ENCODE assay signal across 24 cellular contexts in the genomic region with DNA sequence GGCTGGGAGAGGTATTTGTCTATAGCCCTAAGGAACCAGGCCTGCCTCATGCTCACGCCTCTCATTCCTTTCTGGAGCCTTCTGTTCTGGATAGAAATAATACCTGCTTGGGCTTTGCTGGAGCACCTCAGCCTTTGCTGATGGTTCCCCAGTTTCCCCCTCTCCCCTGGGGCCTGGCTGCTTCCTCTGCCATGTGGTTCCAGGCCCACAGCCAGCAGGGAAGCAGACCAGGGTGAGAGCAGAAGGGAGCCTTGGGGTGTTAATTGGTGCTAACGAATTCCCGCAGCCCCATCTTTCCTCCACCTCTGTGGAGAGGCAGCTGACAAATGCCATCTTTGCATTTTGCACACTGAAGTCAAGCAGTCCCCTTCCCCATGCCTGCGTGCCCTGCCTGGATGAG. TPM values are rescaled to one million over a fixed set of nuclear protein-coding genes. Genes with fewer than 3 reads are reported as not detected.
DNase-seq lines count a peak whose midpoint lies in the region; ATAC-seq, FAIRE-seq and TF ChIP-seq lines count a peak whose summit lies in the region.
"Had no signal": no experiment of that assay in that cellular context is flagged by ENCODE, and none has a peak within 500 bp of the region (broad histone marks: within the 10 kb centered on the region; RNA-seq: fewer than 3 reads in every experiment).

No MANE protein-coding gene starts in this region.

- H3K4me3 ChIP-seq in heart left ventricle: no peak overlapping the region
- no peak overlapping the region for H3K4me3 ChIP-seq in mesendoderm (ENCODE audit: low read length)
- no peak overlapping the region for H3K4me3 ChIP-seq in MG63
- no peak overlapping the region for H3K4me3 ChIP-seq in PC-3 (ENCODE audit: low read length)
- H3K4me3 ChIP-seq: SJSA1 had no signal

- H3K27me3 ChIP-seq in heart left ventricle (peaks cover 0 to 4% (median 0%) of the 10 kb centered on the region in 9 donors), mesendoderm (ENCODE audit: insufficient read depth, low read length, poor library complexity) (no peaks in the 10 kb centered on the region), MG63 (no peaks in the 10 kb centered on the region), PC-3 (ENCODE audit: low read length) (0 out of 2 replicates have a peak, but pooled peaks cover 9% of the 10 kb centered on the region)

- H2BK15ac ChIP-seq in mesendoderm (replicated peaks; ENCODE audit: low read depth): no peak overlapping the region

- CTCF ChIA-PET in HEK293T (lab: Yijun Ruan, JAX): interaction anchor here (1.2 kb wide), 1 partner anchor 16 kb away, joined by 4 read pairs; no protein-coding TSS in a partner anchor
- CTCF ChIA-PET in PC-3 (lab: Charles Lee): no interaction called here

- H4K5ac ChIP-seq in mesendoderm (ENCODE audit: low read length): no peak overlapping the region

- H3K9ac ChIP-seq in mesendoderm (ENCODE audit: low read length) (no peak overlapping the region), PC-3 (ENCODE audit: low read length) (no peak overlapping the region)

- H3K4me1 ChIP-seq in heart left ventricle: peaks cover 0 to 13% (median 0%) of the 10 kb centered on the region in 12 donors
- peaks cover 18% of the 10 kb centered on the region for H3K4me1 ChIP-seq in mesendoderm (ENCODE audit: control insufficient read depth, low read depth, low read length)
- no peaks in the 10 kb centered on the region for H3K4me1 ChIP-seq in PC-3 (ENCODE audit: insufficient read depth, low read length)
- H3K4me1 ChIP-seq: SJSA1 had no signal

- no peaks in the 10 kb centered on the region for H3K36me3 ChIP-seq in heart left ventricle
- no peaks in the 10 kb centered on the region for H3K36me3 ChIP-seq in mesendoderm (ENCODE audit: control insufficient read depth, insufficient read depth, low read length)
- no peaks in the 10 kb centered on the region for H3K36me3 ChIP-seq in MG63
- H3K36me3 ChIP-seq in PC-3 (ENCODE audit: low read depth, low read length): no peaks in the 10 kb centered on the region
- H3K36me3 ChIP-seq: SJSA1 had no signal

- no TSS peak for BruUV-seq in PC-3 (replicated peaks; lab: Mats Ljungman, UMichigan)

- FAIRE-seq in urothelium cell line (lab: Jason Lieb, UNC): peak; percentile 27
- FAIRE-seq: D721Med, GM19239, RCC 7860 had no signal

- no peaks in the 10 kb centered on the region for H3K9me3 ChIP-seq in heart left ventricle
- no peaks in the 10 kb centered on the region for H3K9me3 ChIP-seq in MG63
- no peaks in the 10 kb centered on the region for H3K9me3 ChIP-seq in PC-3 (ENCODE audit: low read length)
- H3K9me3 ChIP-seq: SJSA1 had no signal

- DNase-seq in cardiac septum (ENCODE audit: low spot score): peak; percentile 31
- DNase-seq in heart left ventricle: no peak
- DNase-seq in cerebellar cortex (ENCODE audit: low spot score): peak; percentile 22
- DNase-seq in mesendoderm: no peak
- no peak for DNase-seq in urothelium cell line (ENCODE audit: low spot score)
- DNase-seq in HEK293T (ENCODE audit: extremely low spot score): no peak
- no peak for DNase-seq in MG63
- DNase-seq in PC-3: no peak
- DNase-seq: AML-193; DMS53; GF-D8; H7; Karpas-422; NCI-H1694 treated with DMSO at 0.1 percent for 48 hours; NCI-H2081 treated with DMSO at 0.1 percent for 48 hours; NCI-H2227 treated with DMSO at 0.1 percent for 48 hours; NCI-H510A; NCI-H748 treated with DMSO at 0.1 percent for 48 hours; NK-92 treated with Interleukin-12 subunit alpha and Interleukin-12 subunit beta, amount 100 ng/mL, for 24 hours had no signal

- no peak overlapping the region for H3K18ac ChIP-seq in mesendoderm (ENCODE audit: low read length)

- POLR2A ChIA-PET in HEK293T (lab: Yijun Ruan, JAX): no interaction called here
- POLR2A ChIA-PET in PC-3 (lab: Charles Lee; ENCODE audit: unreplicated experiment): no interaction called here

- intact Hi-C loops in cardiac septum (cut with DNase I) (no loop called here), heart left ventricle (cut with DNase I) (loop anchor here in 1 of 10 donors (5.0 kb wide), 1 partner anchor 77 kb away; no protein-coding TSS in a partner anchor), PC-3 (cut with micrococcal nuclease) (loop anchor here (5.0 kb wide), 1 partner anchor 258 kb away; no protein-coding TSS in a partner anchor)

- no peak for TF ChIP-seq CTCF in heart left ventricle (IDR thresholded peaks at IDR 0.05)
- no peak for TF ChIP-seq CTCF in PC-3 (conservative IDR thresholded peaks at IDR 0.05; ENCODE audit: low read depth, low read length)

- H4K20me1 ChIP-seq in PC-3 (ENCODE audit: low read length): no peaks in the 10 kb centered on the region

- H3K79me1 ChIP-seq in mesendoderm (ENCODE audit: low read length): peaks cover 3% of the 10 kb centered on the region

- TF ChIP-seq POLR2A in heart left ventricle (IDR thresholded peaks at IDR 0.05): no peak

- no peaks in the 10 kb centered on the region for H3K9me2 ChIP-seq in PC-3 (replicated peaks; ENCODE audit: low read length)

- no peak overlapping the region for H2BK120ac ChIP-seq in mesendoderm (ENCODE audit: low read depth, low read length)

- H2BK5ac ChIP-seq in mesendoderm (ENCODE audit: low read length): no peak overlapping the region

- no peak overlapping the region for H2AK5ac ChIP-seq in mesendoderm (ENCODE audit: low read length)

- H3K27ac ChIP-seq in heart left ventricle (no peak overlapping the region), mesendoderm (ENCODE audit: low read depth, low read length) (peak overlapping the region; percentile 1), PC-3 (ENCODE audit: low read length) (no peak overlapping the region)
- H3K27ac ChIP-seq: SJSA1 had no signal

- no peak overlapping the region for H2AFZ ChIP-seq in PC-3 (ENCODE audit: low read length)

- peak overlapping the region; percentile 36 for H3K56ac ChIP-seq in mesendoderm (ENCODE audit: low read length)

- no peak overlapping the region for H4K8ac ChIP-seq in mesendoderm (ENCODE audit: low read depth, low read length)

- no peak overlapping the region for H3K4ac ChIP-seq in mesendoderm (ENCODE audit: low read depth, low read length)

- H3K23ac ChIP-seq in mesendoderm (ENCODE audit: low read length): no peak overlapping the region

- 78 to 84% (median 82%) methylated on average over 4 of the region's 4 CpGs for WGBS in heart left ventricle, 4 donors
- no CpG with 5 or more reads among the region's 4 CpGs for WGBS in mesendoderm (ENCODE audit: extremely low coverage, insufficient coverage, low lambda C conversion rate)

- ATAC-seq in heart left ventricle: no peak
- no peak for ATAC-seq in PC-3
- ATAC-seq: Right ventricle myocardium inferior had no signal

- H3F3A ChIP-seq in PC-3 (ENCODE audit: low read length, unreplicated experiment): no peaks in the 10 kb centered on the region

- H3K4me2 ChIP-seq in mesendoderm (ENCODE audit: low read length) (no peak overlapping the region), PC-3 (ENCODE audit: low read length) (no peak overlapping the region)

- H3K79me2 ChIP-seq in mesendoderm (ENCODE audit: control insufficient read depth, insufficient read depth, low read length) (no peaks in the 10 kb centered on the region), PC-3 (ENCODE audit: low read length) (no peaks in the 10 kb centered on the region)

TF ChIP-seq in HEK293T, 16 proteins besides CTCF, POLR2A, EP300 and RAD21:
- TF ChIP-seq TARDBP (IDR thresholded peaks at IDR 0.05): no peak
- no peak for TF ChIP-seq ZNF384 (IDR thresholded peaks at IDR 0.05)
- TF ChIP-seq ARNT (IDR thresholded peaks at IDR 0.05): no peak
- TF ChIP-seq ELF4 (IDR thresholded peaks at IDR 0.05): no peak
- TF ChIP-seq FOXK2 (IDR thresholded peaks at IDR 0.05): no peak
- no peak for TF ChIP-seq L3MBTL2 (conservative IDR thresholded peaks at IDR 0.05)
- TF ChIP-seq NFRKB (IDR thresholded peaks at IDR 0.05): no peak
- TF ChIP-seq CTBP1 (IDR thresholded peaks at IDR 0.05; ENCODE audit: borderline replicate concordance): no peak
- TF ChIP-seq, protein P1, sequence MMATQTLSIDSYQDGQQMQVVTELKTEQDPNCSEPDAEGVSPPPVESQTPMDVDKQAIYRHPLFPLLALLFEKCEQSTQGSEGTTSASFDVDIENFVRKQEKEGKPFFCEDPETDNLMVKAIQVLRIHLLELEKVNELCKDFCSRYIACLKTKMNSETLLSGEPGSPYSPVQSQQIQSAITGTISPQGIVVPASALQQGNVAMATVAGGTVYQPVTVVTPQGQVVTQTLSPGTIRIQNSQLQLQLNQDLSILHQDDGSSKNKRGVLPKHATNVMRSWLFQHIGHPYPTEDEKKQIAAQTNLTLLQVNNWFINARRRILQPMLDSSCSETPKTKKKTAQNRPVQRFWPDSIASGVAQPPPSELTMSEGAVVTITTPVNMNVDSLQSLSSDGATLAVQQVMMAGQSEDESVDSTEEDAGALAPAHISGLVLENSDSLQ (IDR thresholded peaks at IDR 0.05): no peak
- no peak for TF ChIP-seq LEF1 (IDR thresholded peaks at IDR 0.05; ENCODE audit: borderline replicate concordance)
- no peak for TF ChIP-seq FOXM1 (IDR thresholded peaks at IDR 0.05; ENCODE audit: borderline replicate concordance)
- no peak for TF ChIP-seq BHLHE40 (IDR thresholded peaks at IDR 0.05; ENCODE audit: borderline replicate concordance)
- no peak for TF ChIP-seq SUZ12 (IDR thresholded peaks at IDR 0.05)

RNA-seq across cellular contexts. Expression of gene CORO2B, which starts 13.1 kb away (rescaled TPM):
- total RNA-seq in cardiac septum: 2.7 TPM
- 1 to 10 TPM; 3.0 to 9.1 (median 5.0) TPM for total RNA-seq in heart left ventricle
- 1 to 10 TPM; 3.3 to 7.2 TPM for polyA plus RNA-seq in heart left ventricle
- 1.9 TPM for polyA plus RNA-seq in mesendoderm (2013, experiment 1 of 2)
- polyA plus RNA-seq in mesendoderm (2013, experiment 2 of 2): 1.8 TPM
- total RNA-seq in MG63 (2014; rRNA removed; shearing (Covaris generic); ENCODE audit: low replicate concordance): 7.1 and 7.9 TPM in 2 replicates
- 0.66 and 0.92 TPM in 2 replicates for total RNA-seq in PC-3 (2014; rRNA removed)
- total RNA-seq: SJSA1 had no signal

Comparison
In these comparisons a context has a peak if more than half of its experiments do, and no peak if none do; other contexts are left out.
1. DNase-seq: peak in cardiac septum (single experiment) and cerebellar cortex (single experiment); none in heart left ventricle (0 of 5), mesendoderm (single experiment), urothelium cell line (single experiment), HEK293T (single experiment), MG63 (single experiment) and PC-3 (single experiment).